Comparison of ENCODE assay signal across 10 cellular contexts in genomic region chr12:94571556-94571955, GRCh38.
A peak's percentile ranks its signal among the peaks of the same experiment; 100 is the strongest.
DNase-seq lines count a peak whose midpoint lies in the region; ATAC-seq, FAIRE-seq and TF ChIP-seq lines count a peak whose summit lies in the region.
"Had no signal": no experiment of that assay in that cellular context is flagged by ENCODE, and none has a peak within 500 bp of the region (broad histone marks: within the 10 kb centered on the region; RNA-seq: fewer than 3 reads in every experiment).

No MANE protein-coding gene starts in this region.

- H3K27me3 ChIP-seq in endothelial cell of umbilical vein (ENCODE audit: control insufficient read depth in 2 of 2, insufficient read depth in 2 of 2, low read length in 2 of 2): no peaks in the 10 kb centered on the region
- H3K27me3 ChIP-seq in ascending aorta: no peaks in the 10 kb centered on the region

- H3K4me3 ChIP-seq in endothelial cell of umbilical vein (replicated peaks in 1 of 3; ENCODE audit: insufficient read depth in 1 of 3, low read depth in 1 of 3, low read length in 3 of 3) (no peak overlapping the region), ascending aorta (no peak overlapping the region)
- H3K4me3 ChIP-seq: GM23338 had no signal

- peak overlapping the region; percentile 72 for H3K4me2 ChIP-seq in endothelial cell of umbilical vein (ENCODE audit: insufficient read depth, low read length)
- H3K4me2 ChIP-seq: GM23338 had no signal

- TF ChIP-seq POLR2A in endothelial cell of umbilical vein (IDR thresholded peaks at IDR 0.05; ENCODE audit: low read depth, low read length): no peak

- H3K9ac ChIP-seq in endothelial cell of umbilical vein (replicated peaks; ENCODE audit: extremely low read depth, insufficient read depth, low read length): no peak overlapping the region

- no peak overlapping the region for H3K4me3 Mint-ChIP-seq in immature natural killer cell
- H3K4me3 Mint-ChIP-seq: GM23338, neural crest cell had no signal

- peak; percentile 29 for DNase-seq in ELF-1 (ENCODE audit: low read depth, low spot score)
- peak; percentile 14 for DNase-seq in NCI-H2196 (lab: John Stamatoyannopoulos, UW; ENCODE audit: unreplicated experiment)
- DNase-seq in endothelial cell of umbilical vein (ENCODE audit: low read depth, low spot score): peak; percentile 94
- DNase-seq in omental fat pad (ENCODE audit: low spot score): no peak
- no peak for DNase-seq in AG08395 (ENCODE audit: low spot score)
- no peak for DNase-seq in middle frontal gyrus (ENCODE audit: extremely low spot score, low spot score)
- no peak for DNase-seq in ascending aorta (ENCODE audit: low spot score in 2 of 2)
- no peak for DNase-seq in immature natural killer cell

- H3K27ac ChIP-seq in endothelial cell of umbilical vein (ENCODE audit: insufficient read depth, low read depth, low read length) (peak overlapping the region; percentile 82), ascending aorta (no peak overlapping the region)

- peaks cover 29% of the 10 kb centered on the region for H3K4me1 ChIP-seq in endothelial cell of umbilical vein (ENCODE audit: control insufficient read depth, extremely low read depth, insufficient read depth, low read length)
- no peaks in the 10 kb centered on the region for H3K4me1 ChIP-seq in ascending aorta

- POLR2A ChIA-PET in endothelial cell of umbilical vein (lab: Charles Lee): interaction anchor here (0.6 kb wide), 1 partner anchor 102 kb away, joined by 3 read pairs; no protein-coding TSS in a partner anchor

- peaks cover 1 to 5% (median 3%) of the 10 kb centered on the region in 3 donors for H3K27me3 Mint-ChIP-seq in immature natural killer cell (ENCODE audit: low read depth in 3 of 3)

- H3K9me3 Mint-ChIP-seq in immature natural killer cell: no peaks in the 10 kb centered on the region
- H3K9me3 Mint-ChIP-seq: GM23338 had no signal

- intact Hi-C loops in endothelial cell of umbilical vein (cut with micrococcal nuclease): loop anchor here (2.0 kb wide), 2 partner anchors 51 to 191 kb away; no protein-coding TSS in a partner anchor
- intact Hi-C loops in ascending aorta (cut with DNase I): no loop called here

- H2AFZ ChIP-seq in endothelial cell of umbilical vein (ENCODE audit: low read depth, low read length): no peak overlapping the region
- H2AFZ ChIP-seq: GM23338 had no signal

- H3K79me2 ChIP-seq in endothelial cell of umbilical vein (ENCODE audit: control insufficient read depth, insufficient read depth, low read length): peaks cover 5% of the 10 kb centered on the region

- BruUV-seq in endothelial cell of umbilical vein (replicated peaks; lab: Mats Ljungman, UMichigan): no TSS peak

- H3K4me1 Mint-ChIP-seq in immature natural killer cell: no peaks in the 10 kb centered on the region

- no peaks in the 10 kb centered on the region for H4K20me1 ChIP-seq in endothelial cell of umbilical vein (replicated peaks; ENCODE audit: control insufficient read depth, extremely low read depth, insufficient read depth, low read length)

- peak; percentile 48 for ATAC-seq in omental fat pad (ENCODE audit: low FRiP score)
- ATAC-seq: GM23338 had no signal

- H3K36me3 ChIP-seq in endothelial cell of umbilical vein (ENCODE audit: control insufficient read depth in 2 of 2, extremely low read depth in 1 of 2, insufficient read depth in 2 of 2, low read length in 2 of 2) (peaks cover 6 to 24% of the 10 kb centered on the region in 2 experiments), ascending aorta (peaks cover 0 to 17% of the 10 kb centered on the region in 2 donors)

- peaks cover 37 to 48% (median 45%) of the 10 kb centered on the region in 3 donors for H3K36me3 Mint-ChIP-seq in immature natural killer cell

- H3K9me1 ChIP-seq in endothelial cell of umbilical vein (replicated peaks; ENCODE audit: control insufficient read depth, extremely low read depth, insufficient read depth, low read length): no peaks in the 10 kb centered on the region

- TF ChIP-seq CTCF in endothelial cell of umbilical vein (IDR thresholded peaks at IDR 0.05; ENCODE audit: extremely low read depth in 1 of 2, insufficient read depth in 1 of 2, low read depth in 1 of 2, low read length in 2 of 2) (no peak), omental fat pad (IDR thresholded peaks at IDR 0.05) (no peak), ascending aorta (IDR thresholded peaks at IDR 0.05) (no peak)

- peak; percentile 99 for FAIRE-seq in endothelial cell of umbilical vein (lab: Jason Lieb, UNC)

- dilution Hi-C loops in endothelial cell of umbilical vein (cut with MboI; ENCODE audit: extremely low pct_ligation_motif_present, low sequenced_read_pairs): no loop called here

- H3K27ac Mint-ChIP-seq in immature natural killer cell: peak overlapping the region in 1 of 6 donors; percentile 6
- H3K27ac Mint-ChIP-seq: GM23338 had no signal

- CTCF ChIA-PET in endothelial cell of umbilical vein (lab: Charles Lee): interaction anchor here (0.7 to 1.7 kb wide), 9 partner anchors 10 to 192 kb away, joined by 3 to 6 read pairs (median 3); partner anchors contain the start of gene TMCC3

- H3K9me3 ChIP-seq in endothelial cell of umbilical vein (replicated peaks; ENCODE audit: control insufficient read depth, insufficient read depth, low read length): no peaks in the 10 kb centered on the region
- no peaks in the 10 kb centered on the region for H3K9me3 ChIP-seq in ascending aorta

TF ChIP-seq in endothelial cell of umbilical vein, 7 proteins besides CTCF, POLR2A, EP300 and RAD21:
- TF ChIP-seq JUN (IDR thresholded peaks at IDR 0.05; ENCODE audit: borderline replicate concordance, insufficient read depth, insufficient read length, low read depth): peak; percentile 34
- peak; percentile 69 for TF ChIP-seq MYC (IDR thresholded peaks at IDR 0.05; ENCODE audit: low read depth, low read length)
- no peak for TF ChIP-seq EZH2 (IDR thresholded peaks at IDR 0.05; ENCODE audit: borderline replicate concordance, low read depth, low read length, severe bottlenecking)
- peak; percentile 72 for TF ChIP-seq FOS (IDR thresholded peaks at IDR 0.05; ENCODE audit: borderline replicate concordance, insufficient read depth, low read length)
- peak; percentile 82 for TF ChIP-seq POLR2AphosphoS5 (IDR thresholded peaks at IDR 0.05; ENCODE audit: insufficient read depth, low read depth, low read length)
- TF ChIP-seq, protein P1, sequence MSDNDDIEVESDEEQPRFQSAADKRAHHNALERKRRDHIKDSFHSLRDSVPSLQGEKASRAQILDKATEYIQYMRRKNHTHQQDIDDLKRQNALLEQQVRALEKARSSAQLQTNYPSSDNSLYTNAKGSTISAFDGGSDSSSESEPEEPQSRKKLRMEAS (IDR thresholded peaks at IDR 0.05; ENCODE audit: insufficient read depth, insufficient read length): peak; percentile 76
- TF ChIP-seq GATA2 (IDR thresholded peaks at IDR 0.05; ENCODE audit: insufficient read depth, insufficient read length, low read depth, low read length): peak; percentile 55

Comparison
In these comparisons a context has a peak if more than half of its experiments do, and no peak if none do; other contexts are left out.
1. DNase-seq: peak in ELF-1 (single experiment), NCI-H2196 (single experiment) and endothelial cell of umbilical vein (single experiment); none in omental fat pad (single experiment), AG08395 (single experiment), middle frontal gyrus (single experiment), ascending aorta (0 of 2) and immature natural killer cell (0 of 3).